In the genomic region with DNA sequence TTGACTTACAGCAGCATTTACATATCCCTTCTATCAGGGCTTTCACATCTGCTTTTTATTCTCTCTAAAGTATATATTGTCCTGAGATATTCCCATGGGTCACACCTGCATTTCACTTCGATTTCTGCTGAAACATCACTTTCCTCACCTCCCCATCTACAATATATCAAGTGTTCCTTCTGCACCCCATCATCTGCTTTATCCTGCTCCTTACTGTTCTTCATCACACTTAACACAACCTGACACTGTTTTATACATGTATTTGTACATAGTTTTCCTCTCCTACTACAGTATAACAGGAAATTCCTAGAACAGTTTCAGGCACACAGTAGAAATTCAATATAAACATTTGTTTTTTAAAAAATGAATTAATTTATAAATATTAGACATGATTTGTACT, we compare ENCODE assay signal across 26 cellular contexts.
"Had no signal": no experiment of that assay in that cellular context is flagged by ENCODE, and none has a peak within 500 bp of the region (broad histone marks: within the 10 kb centered on the region; RNA-seq: fewer than 3 reads in every experiment).

No MANE protein-coding gene starts in this region.

- H3K9me3 ChIP-seq: esophagus squamous epithelium, gastrocnemius medialis, mucosa of descending colon had no signal

- H3K27ac ChIP-seq: epithelial cell of prostate, esophagus squamous epithelium, gastrocnemius medialis, heart right ventricle, left lung, lower lobe of right lung had no signal

- H3K27me3 ChIP-seq: esophagus squamous epithelium, gastrocnemius medialis, heart right ventricle, left lung had no signal

- H3K4me3 ChIP-seq: esophagus squamous epithelium, gastrocnemius medialis, heart right ventricle, left lung, lower lobe of right lung, mucosa of descending colon had no signal

- FAIRE-seq: endometrium, islet of Langerhans, keratinocyte had no signal

- H3K4me1 ChIP-seq: esophagus squamous epithelium, gastrocnemius medialis, heart right ventricle, left lung, lower lobe of right lung had no signal

- H3K36me3 ChIP-seq: esophagus squamous epithelium, gastrocnemius medialis, heart right ventricle, left lung, lower lobe of right lung had no signal

- ATAC-seq: effector memory CD8-positive, alpha-beta T cell; esophagus mucosa; gastrocnemius medialis; heart right ventricle; left cardiac atrium; left lung; left ventricle myocardium superior; lower lobe of right lung; mucosa of descending colon; naive thymus-derived CD8-positive, alpha-beta T cell had no signal

- DNase-seq: cortex of kidney; effector CD8-positive, alpha-beta T cell; effector memory CD8-positive, alpha-beta T cell; endodermal cell; erythroblast; esophagus squamous epithelium; foreskin fibroblast; foreskin melanocyte; gastrocnemius medialis; glutamatergic neuron; head of caudate nucleus; heart right ventricle; hippocampal formation; left cardiac atrium; left lung; left ventricle myocardium superior; lower lobe of right lung; mesenchymal stem cell; mucosa of descending colon; naive B cell; naive thymus-derived CD8-positive, alpha-beta T cell had no signal
